ENCODE assay signal across 2 cellular contexts in genomic region chr14:75144944-75145343, GRCh38.
TF ChIP-seq lines count a peak whose summit lies in the region.

No MANE protein-coding gene starts in this region.

TF ChIP-seq in liver, 16 proteins besides CTCF, POLR2A, EP300 and RAD21 (continued from another document):
- TF ChIP-seq SP1 (IDR thresholded peaks at IDR 0.05) (no peak), TAF1 (conservative IDR thresholded peaks at IDR 0.05) (no peak), NR2F2 (IDR thresholded peaks at IDR 0.05) (no peak), FOXA2 (IDR thresholded peaks at IDR 0.05) (no peak), MAX (IDR thresholded peaks at IDR 0.05) (no peak), JUND (IDR thresholded peaks at IDR 0.05) (no peak), HNF4A (conservative IDR thresholded peaks at IDR 0.05) (no peak), HNF4G (IDR thresholded peaks at IDR 0.05) (no peak), ATF3 (IDR thresholded peaks at IDR 0.05) (no peak), REST (IDR thresholded peaks at IDR 0.05) (no peak), EGR1 (IDR thresholded peaks at IDR 0.05; ENCODE audit: low read depth in 2 of 2) (no peak), ZBTB33 (IDR thresholded peaks at IDR 0.05) (no peak), FOXA1 (IDR thresholded peaks at IDR 0.05) (no peak)
TF ChIP-seq in liver: peak in this region for 0.

TF ChIP-seq in HepG2, 621 proteins besides CTCF, POLR2A, EP300 and RAD21 (continued from another document):
- TF ChIP-seq KIAA2018 (CRISPR knock-in tag; IDR thresholded peaks at IDR 0.05; ENCODE audit: borderline replicate concordance): no peak
- no peak for TF ChIP-seq ZNF17 (CRISPR knock-in tag; IDR thresholded peaks at IDR 0.05)
- no peak for TF ChIP-seq ISX (CRISPR knock-in tag; conservative IDR thresholded peaks at IDR 0.05)
- no peak for TF ChIP-seq ZGPAT (CRISPR knock-in tag; IDR thresholded peaks at IDR 0.05)
- TF ChIP-seq GLI4 (CRISPR knock-in tag; IDR thresholded peaks at IDR 0.05; ENCODE audit: borderline replicate concordance): no peak
- no peak for TF ChIP-seq PLRG1 (conservative IDR thresholded peaks at IDR 0.05)
- no peak for TF ChIP-seq ZFP91 (CRISPR knock-in tag; IDR thresholded peaks at IDR 0.05; ENCODE audit: borderline replicate concordance)
- TF ChIP-seq HDAC1 (CRISPR knock-in tag; IDR thresholded peaks at IDR 0.05): no peak
- TF ChIP-seq ELF4 (CRISPR knock-in tag; IDR thresholded peaks at IDR 0.05; ENCODE audit: borderline replicate concordance): no peak
- no peak for TF ChIP-seq TFE3 (CRISPR knock-in tag; IDR thresholded peaks at IDR 0.05)
- no peak for TF ChIP-seq NFAT5 (CRISPR knock-in tag; IDR thresholded peaks at IDR 0.05)
- no peak for TF ChIP-seq RBAK (CRISPR knock-in tag; IDR thresholded peaks at IDR 0.05)
- TF ChIP-seq ZNF280D (CRISPR knock-in tag; IDR thresholded peaks at IDR 0.05): no peak
- TF ChIP-seq ETV6 (CRISPR knock-in tag; conservative IDR thresholded peaks at IDR 0.05): no peak
- no peak for TF ChIP-seq ZNF549 (CRISPR knock-in tag; IDR thresholded peaks at IDR 0.05)
- no peak for TF ChIP-seq ZNF460 (CRISPR knock-in tag; IDR thresholded peaks at IDR 0.05; ENCODE audit: borderline replicate concordance)
- TF ChIP-seq MEIS2 (CRISPR knock-in tag; IDR thresholded peaks at IDR 0.05): no peak
- no peak for TF ChIP-seq ZNF607 (CRISPR knock-in tag; IDR thresholded peaks at IDR 0.05; ENCODE audit: borderline replicate concordance)
